ENCODE assay signal across 4 cellular contexts in genomic region chr5:1261643-1262042, GRCh38. TPM values are rescaled to one million over a fixed set of nuclear protein-coding genes. Genes with fewer than 3 reads are reported as not detected.
"Had no signal": no experiment of that assay in that cellular context is flagged by ENCODE, and none has a peak within 500 bp of the region (broad histone marks: within the 10 kb centered on the region; RNA-seq: fewer than 3 reads in every experiment).

No MANE protein-coding gene starts in this region.

- DNase-seq: GDM1, GF-D8 had no signal

- H3K4me3 ChIP-seq: GM12878 had no signal

- ATAC-seq: GM12878 had no signal

RNA-seq across cellular contexts. Expression of gene SLC6A18, which starts 36.5 kb away (rescaled TPM):
- total RNA-seq: G401, GM12878 had no signal
- polyA plus RNA-seq: GM12878 had no signal
